Comparison of ENCODE assay signal across 9 cellular contexts in genomic region chr17:50026901-50027638, GRCh38. TPM values are rescaled to one million over a fixed set of nuclear protein-coding genes. Genes with fewer than 3 reads are reported as not detected.
A peak's percentile ranks its signal among the peaks of the same experiment; 100 is the strongest.
DNase-seq lines count a peak whose midpoint lies in the region; ATAC-seq, FAIRE-seq and TF ChIP-seq lines count a peak whose summit lies in the region.
"Had no signal": no experiment of that assay in that cellular context is flagged by ENCODE, and none has a peak within 500 bp of the region (broad histone marks: within the 10 kb centered on the region; RNA-seq: fewer than 3 reads in every experiment).

No MANE protein-coding gene starts in this region.

- TF ChIP-seq RAD21 in IMR-90 (IDR thresholded peaks at IDR 0.05; ENCODE audit: low read length): peak; percentile 95

- H3K27ac ChIP-seq in IMR-90 (ENCODE audit: insufficient read depth, low read length) (peak overlapping the region; percentile 87), SJSA1 (peak overlapping the region; percentile 88), pancreas (no peak overlapping the region), thoracic aorta (peak overlapping the region; percentile 68)

- H2BK20ac ChIP-seq in IMR-90 (ENCODE audit: low read depth, low read length): peak overlapping the region; percentile 91

- dilution Hi-C loops in IMR-90 (cut with HindIII; ENCODE audit: low sequenced_read_pairs, unreplicated experiment): no loop called here

- in situ Hi-C loops in IMR-90 (cut with MboI; ENCODE audit: low sequenced_read_pairs): loop anchor here (5.0 kb wide), 1 partner anchor 60 kb away; no protein-coding TSS in a partner anchor

- H3K4me3 ChIP-seq in IMR-90 (ENCODE audit: insufficient read depth, low read depth, low read length) (peak overlapping the region; percentile 18), SJSA1 (peak overlapping the region; percentile 29), pancreas (peak overlapping the region in 1 of 4 donors; percentile 10), thoracic aorta (peak overlapping the region; percentile 68)

- peak overlapping the region; percentile 91 for H2AFZ ChIP-seq in IMR-90 (replicated peaks; ENCODE audit: low read length, poor library complexity)

- peaks cover 0 to 5% of the 10 kb centered on the region in 2 experiments; a peak in 1 of 4 replicates for H3K79me1 ChIP-seq in IMR-90 (ENCODE audit: low read depth in 1 of 2, low read length in 2 of 2)

- no peaks in the 10 kb centered on the region for H3K27me3 ChIP-seq in IMR-90 (ENCODE audit: control insufficient read depth, insufficient read depth, low read length)
- H3K27me3 ChIP-seq in SJSA1 (replicated peaks): no peaks in the 10 kb centered on the region
- H3K27me3 ChIP-seq in pancreas: no peaks in the 10 kb centered on the region
- no peaks in the 10 kb centered on the region for H3K27me3 ChIP-seq in thoracic aorta (replicated peaks; ENCODE audit: insufficient read depth)

- intact Hi-C loops in IMR-90 (cut with micrococcal nuclease): loop anchor here (1.0 to 2.0 kb wide), 4 partner anchors 28 to 68 kb away; partner anchors contain the start of gene PDK2
- intact Hi-C loops in pancreas (cut with DNase I): loop anchor here in 2 of 3 donors (2.0 to 5.0 kb wide), 2 partner anchors 60 to 62 kb away; no protein-coding TSS in a partner anchor

- H2AK5ac ChIP-seq in IMR-90 (ENCODE audit: low read depth, low read length): peak overlapping the region; percentile 89

- H2BK5ac ChIP-seq in IMR-90 (ENCODE audit: low read depth, low read length, poor library complexity, severe bottlenecking): peak overlapping the region; percentile 91

- peak overlapping the region; percentile 93 for H2AK9ac ChIP-seq in IMR-90 (replicated peaks; ENCODE audit: low read depth, low read length, poor library complexity)

- H3K4me2 ChIP-seq in IMR-90 (ENCODE audit: low read depth, low read length): peak overlapping the region; percentile 74

- peaks cover 11% of the 10 kb centered on the region for H3K9me1 ChIP-seq in IMR-90 (ENCODE audit: insufficient read depth, low read length)

- H2BK120ac ChIP-seq in IMR-90 (ENCODE audit: low read depth, low read length): peak overlapping the region; percentile 97

- H2BK15ac ChIP-seq in IMR-90 (ENCODE audit: low read depth, low read length): peak overlapping the region; percentile 80; the same call in 2 of the 3 replicates

- BruUV-seq in IMR-90 (replicated peaks; lab: Mats Ljungman, UMichigan): no TSS peak

- H3K4ac ChIP-seq in IMR-90 (ENCODE audit: low read depth, low read length): peak overlapping the region; percentile 97

- peak overlapping the region; percentile 89 for H3K18ac ChIP-seq in IMR-90 (ENCODE audit: low read depth, low read length)

- peak overlapping the region; percentile 52 to 94 for H4K8ac ChIP-seq in IMR-90 (ENCODE audit: low read depth in 2 of 2, low read length in 2 of 2)

- TF ChIP-seq POLR2A in IMR-90 (IDR thresholded peaks at IDR 0.05; ENCODE audit: low read depth, low read length): 0 out of 2 replicates have a peak, but pooled peaks have one; percentile 41

- H4K91ac ChIP-seq in IMR-90 (ENCODE audit: insufficient read depth, low read depth, low read length): peak overlapping the region; percentile 99

- WGBS in IMR-90 (ENCODE audit: extremely low coverage in 2 of 2, insufficient read length in 1 of 2), 2 experiments: 4% methylated on average over 5 of the region's 28 CpGs; no CpG with 5 or more reads in 1 of the 2 experiments
- WGBS in pancreas, 2 donors: 5 to 6% methylated on average over 27 to 28 of the region's 28 CpGs

- CTCF ChIA-PET in IMR-90 (lab: Yijun Ruan, JAX): interaction anchor here (0.5 to 1.7 kb wide), 5 partner anchors 10 to 89 kb away, joined by 3 to 9 read pairs (median 4); no protein-coding TSS in a partner anchor

- POLR2A ChIA-PET in IMR-90 (lab: Charles Lee; ENCODE audit: unreplicated experiment): interaction anchor here (1.4 to 1.7 kb wide), 2 partner anchors 30 to 67 kb away, joined by 4 to 5 read pairs; no protein-coding TSS in a partner anchor

- H3K9me3 ChIP-seq in IMR-90 (ENCODE audit: control insufficient read depth, insufficient read depth, low read length) (no peaks in the 10 kb centered on the region), SJSA1 (replicated peaks) (peaks cover 9% of the 10 kb centered on the region), pancreas (no peaks in the 10 kb centered on the region), thoracic aorta (no peaks in the 10 kb centered on the region)

- H3K36me3 ChIP-seq in IMR-90 (ENCODE audit: control insufficient read depth, insufficient read depth, low read length) (no peaks in the 10 kb centered on the region), SJSA1 (no peaks in the 10 kb centered on the region), pancreas (no peaks in the 10 kb centered on the region), thoracic aorta (no peaks in the 10 kb centered on the region)

- H3K4me1 ChIP-seq in IMR-90 (ENCODE audit: control insufficient read depth, insufficient read depth, low read length) (peaks cover 22% of the 10 kb centered on the region), SJSA1 (replicated peaks) (peaks cover 31% of the 10 kb centered on the region), pancreas (peaks cover 0 to 5% (median 4%) of the 10 kb centered on the region in 3 donors), thoracic aorta (ENCODE audit: control insufficient read depth in 1 of 2, low read depth in 2 of 2) (peaks cover 14 to 17% of the 10 kb centered on the region in 2 donors)

- peak overlapping the region; percentile 46 for H3K9ac ChIP-seq in IMR-90 (ENCODE audit: low read depth, low read length)

- peak; percentile 34 for FAIRE-seq in pancreas (lab: Jason Lieb, UNC)
- FAIRE-seq: endometrium had no signal

- peak; percentile 9 for DNase-seq in DMS 273 treated with DMSO at 0.1 percent for 48 hours (lab: John Stamatoyannopoulos, UW)
- peak; percentile 75 for DNase-seq in IMR-90
- peak; percentile 93 for DNase-seq in SJSA1 (ENCODE audit: low read depth in 1 of 2, low spot score in 2 of 2)
- DNase-seq in activated naive CD4-positive, alpha-beta T cell (lab: John Stamatoyannopoulos, UW): peak; percentile 70 to 77 (median 73)
- DNase-seq in globus pallidus (ENCODE audit: low spot score): peak; percentile 54
- DNase-seq in pancreas: peak; percentile 69 to 98 (median 88)
- DNase-seq in thoracic aorta (ENCODE audit: low spot score): no peak

- ATAC-seq in IMR-90 (ENCODE audit: low read depth): peak; percentile 74
- peak; percentile 91 to 95 (median 93) for ATAC-seq in pancreas
- no peak for ATAC-seq in thoracic aorta (ENCODE audit: insufficient number of reproducible peaks, low FRiP score, low read depth)
- ATAC-seq in GM19397 (IDR thresholded peaks at IDR 0.05; ENCODE audit: unreplicated experiment): no peak

- peak overlapping the region; percentile 79 for H3K14ac ChIP-seq in IMR-90 (replicated peaks; ENCODE audit: low read depth, low read length)

- H4K20me1 ChIP-seq in IMR-90 (ENCODE audit: insufficient read depth, low read length): no peaks in the 10 kb centered on the region; the same call in 1 of the 2 replicates

- peak overlapping the region; percentile 48 for H3K23ac ChIP-seq in IMR-90 (ENCODE audit: low read depth, low read length)

- H4K5ac ChIP-seq in IMR-90 (ENCODE audit: low read depth, low read length): peak overlapping the region; percentile 85

- peak overlapping the region; percentile 82 for H3K56ac ChIP-seq in IMR-90 (ENCODE audit: extremely low read depth, insufficient read depth, low read length)

- TF ChIP-seq CTCF in IMR-90 (conservative IDR thresholded peaks at IDR 0.05; ENCODE audit: low read depth, low read length) (peak; percentile 97), pancreas (IDR thresholded peaks at IDR 0.05) (peak; percentile 94 to 96 (median 94)), thoracic aorta (IDR thresholded peaks at IDR 0.05) (peak; percentile 94)

TF ChIP-seq in IMR-90, 13 proteins besides CTCF, POLR2A, EP300 and RAD21:
- no peak for TF ChIP-seq MAFK (IDR thresholded peaks at IDR 0.05; ENCODE audit: low read depth, low read length)
- TF ChIP-seq ELK1 (IDR thresholded peaks at IDR 0.05; ENCODE audit: borderline replicate concordance, low read depth, low read length): no peak
- no peak for TF ChIP-seq BHLHE40 (IDR thresholded peaks at IDR 0.05; ENCODE audit: low read depth, low read length)
- TF ChIP-seq SMC3 (IDR thresholded peaks at IDR 0.05; ENCODE audit: low read depth, low read length): peak; percentile 99
- TF ChIP-seq RFX5 (IDR thresholded peaks at IDR 0.05; ENCODE audit: low read depth, low read length): no peak

RNA-seq across cellular contexts. Expression of gene ITGA3, which starts 28.8 kb away (rescaled TPM):
- total RNA-seq in IMR-90 (2012; rRNA removed) (78.0 and 80.0 TPM in 2 replicates), pancreas (10 to 100 TPM; 16.8 to 61.2 (median 23.0) TPM), thoracic aorta (100 to 1,000 TPM; 197 to 260 TPM)
- polyA plus RNA-seq in IMR-90 (2012; rRNA removed) (202 and 213 TPM in 2 replicates), pancreas (10 to 100 TPM; 28.3 to 35.2 TPM)
- 91.6 and 164 TPM in 2 replicates for polyA plus RNA-seq in IMR-90 (2012; cell fraction: cytosol; rRNA removed)
- polyA plus RNA-seq in IMR-90 (2012; cell fraction: nucleus; rRNA removed; ENCODE audit: low replicate concordance): 230 and 543 TPM in 2 replicates
- total RNA-seq in SJSA1 (2014; rRNA removed; shearing (Covaris generic)): 142 and 195 TPM in 2 replicates

RNA-seq across cellular contexts. Expression of gene DLX3, which starts 32.0 kb away (rescaled TPM):
- total RNA-seq in IMR-90 (2012; rRNA removed): not detected in 2 replicates
- not detected in 2 replicates for polyA plus RNA-seq in IMR-90 (2012; rRNA removed)
- polyA plus RNA-seq in IMR-90 (2012; cell fraction: cytosol; rRNA removed): not detected in 2 replicates
- polyA plus RNA-seq in IMR-90 (2012; cell fraction: nucleus; rRNA removed; ENCODE audit: low replicate concordance): not detected in 2 replicates
- total RNA-seq in SJSA1 (2014; rRNA removed; shearing (Covaris generic)): not detected in 2 replicates
- total RNA-seq in pancreas: under 1 TPM; 0.09 to 0.53 (median 0.24) TPM
- under 1 TPM; 0.33 to 0.42 TPM for polyA plus RNA-seq in pancreas
- under 1 TPM in 1 of 2 donors, not detected in 1; 0.54 TPM for total RNA-seq in thoracic aorta

RNA-seq across cellular contexts. Expression of gene DLX4, which starts 58.1 kb away (rescaled TPM):
- total RNA-seq in IMR-90 (2012; rRNA removed) (not detected in 2 replicates), pancreas (under 1 TPM in 3 of 6 donors, not detected in 3; 0.16 to 0.23 (median 0.20) TPM), thoracic aorta (not detected)
- polyA plus RNA-seq in IMR-90 (2012; rRNA removed) (not detected in 2 replicates), pancreas (under 1 TPM; 0.26 to 0.30 TPM)
- not detected in 2 replicates for polyA plus RNA-seq in IMR-90 (2012; cell fraction: cytosol; rRNA removed)
- polyA plus RNA-seq in IMR-90 (2012; cell fraction: nucleus; rRNA removed; ENCODE audit: low replicate concordance): 0.13 and 0.17 TPM in 2 replicates
- 0.13 TPM in 1 of 2 replicates, not detected in the other for total RNA-seq in SJSA1 (2014; rRNA removed; shearing (Covaris generic))

Comparison
In these comparisons a context has a peak if more than half of its experiments do, and no peak if none do; other contexts are left out.
1. ATAC-seq: peak in IMR-90 (single experiment) and pancreas (4 of 4); none in thoracic aorta (single experiment) and GM19397 (single experiment).
2. H3K27ac ChIP-seq: peak in IMR-90 (single experiment), SJSA1 (single experiment) and thoracic aorta (2 of 2); none in pancreas (0 of 4).
3. Peak in every context shown above with its lines, with median percentiles within 50 percentile points of each other: CTCF ChIP-seq.